In the genomic region with DNA sequence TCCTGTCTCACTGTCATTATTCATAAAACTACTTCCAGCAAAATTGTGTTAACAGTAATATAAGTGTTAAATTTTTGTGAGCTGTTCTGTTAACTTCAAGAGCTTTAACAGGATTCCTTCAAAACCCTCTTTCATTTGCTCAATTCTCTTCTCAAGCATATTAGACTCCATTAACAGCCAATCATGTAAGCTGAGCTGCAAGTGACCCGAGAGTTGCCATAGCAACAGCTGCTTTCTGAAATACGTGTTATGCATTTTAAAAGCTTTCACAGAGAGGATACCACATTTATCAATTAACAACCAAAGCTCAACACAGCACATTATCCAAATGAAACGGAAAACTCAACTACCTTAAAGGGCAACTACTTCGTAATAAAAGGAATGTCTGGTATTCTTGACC, we compare ENCODE assay signal across 10 cellular contexts.
DNase-seq lines count a peak whose midpoint lies in the region; ATAC-seq and TF ChIP-seq lines count a peak whose summit lies in the region.
"Had no signal": no experiment of that assay in that cellular context is flagged by ENCODE, and none has a peak within 500 bp of the region (broad histone marks: within the 10 kb centered on the region; RNA-seq: fewer than 3 reads in every experiment).

No MANE protein-coding gene starts in this region.

- H3K79me1 ChIP-seq in neuronal stem cell (ENCODE audit: low read depth, low read length): peaks cover 3% of the 10 kb centered on the region

- H3K36me3 Mint-ChIP-seq in activated T-helper 17 cell treated with anti-CD3 and anti-CD28 coated beads, Interleukin-2, amount 50 U/mL, for 72 hours (ENCODE audit: low read depth): no peaks in the 10 kb centered on the region

- no peak overlapping the region for H2BK5ac ChIP-seq in neuronal stem cell (ENCODE audit: low read length)

- H3K4ac ChIP-seq in neuronal stem cell (ENCODE audit: low read length): no peak overlapping the region

- H3K4me3 Mint-ChIP-seq in activated T-helper 17 cell treated with anti-CD3 and anti-CD28 coated beads, Interleukin-2, amount 50 U/mL, for 72 hours: no peak overlapping the region
- H3K4me3 Mint-ChIP-seq: dendritic cell treated with granulocyte-macrophage colony-stimulating factor and Interleukin-4, amounts not matched to agents 40 ng/mL and 50 ng/mL, for 4 days had no signal

- peaks cover 9% of the 10 kb centered on the region for H3K9me3 Mint-ChIP-seq in activated T-helper 17 cell treated with anti-CD3 and anti-CD28 coated beads, Interleukin-2, amount 50 U/mL, for 72 hours

- no peak overlapping the region for H3K27ac ChIP-seq in neuronal stem cell (replicated peaks; ENCODE audit: low read length)
- H3K27ac ChIP-seq: skin epidermis had no signal

- no peaks in the 10 kb centered on the region for H3K36me3 ChIP-seq in neuronal stem cell (replicated peaks in 1 of 2; ENCODE audit: control insufficient read depth in 2 of 2, insufficient read depth in 2 of 2, low read length in 2 of 2)

- H2AK5ac ChIP-seq in neuronal stem cell (ENCODE audit: low read depth, low read length): no peak overlapping the region

- no CpG with 5 or more reads among the region's 4 CpGs for WGBS in neuronal stem cell (ENCODE audit: extremely low coverage in 2 of 2, insufficient read length in 2 of 2, insufficient replicate concordance in 1 of 2), 2 donors

- H3K18ac ChIP-seq in neuronal stem cell (ENCODE audit: low read length): no peak overlapping the region

- no peak overlapping the region for H2BK12ac ChIP-seq in neuronal stem cell (ENCODE audit: low read length)

- no peak overlapping the region for H3K27ac Mint-ChIP-seq in activated T-helper 17 cell treated with anti-CD3 and anti-CD28 coated beads, Interleukin-2, amount 50 U/mL, for 72 hours
- H3K27ac Mint-ChIP-seq: dendritic cell treated with granulocyte-macrophage colony-stimulating factor and Interleukin-4, amounts not matched to agents 40 ng/mL and 50 ng/mL, for 4 days had no signal

- ATAC-seq in activated T-helper 17 cell treated with anti-CD3 and anti-CD28 coated beads, Interleukin-2, amount 50 U/mL, for 72 hours (replicated peaks): no peak

- TF ChIP-seq CTCF in epithelial cell of esophagus (IDR thresholded peaks at IDR 0.05; ENCODE audit: insufficient read depth, low read depth, low read length, missing control alignments): no peak

- peaks cover 0 to 13% of the 10 kb centered on the region in 2 donors for H3K9me3 ChIP-seq in neuronal stem cell (replicated peaks in 1 of 2; ENCODE audit: control insufficient read depth in 2 of 2, insufficient read depth in 1 of 2, low read depth in 1 of 2, low read length in 2 of 2)

- H2AFZ ChIP-seq in neuronal stem cell (ENCODE audit: low read length): peak overlapping the region; percentile 26

- H3K14ac ChIP-seq in neuronal stem cell (ENCODE audit: low read length): no peak overlapping the region

- no peak overlapping the region for H3K23ac ChIP-seq in neuronal stem cell (ENCODE audit: low read depth, low read length, poor library complexity)

- peak; percentile 47 for DNase-seq in GM04503 (ENCODE audit: low read depth)
- peak; percentile 71 for DNase-seq in NCI-H2227 (lab: John Stamatoyannopoulos, UW; ENCODE audit: unreplicated experiment)
- DNase-seq in epithelial cell of esophagus (ENCODE audit: low read depth): peak; percentile 11
- peak; percentile 26 for DNase-seq in neuronal stem cell (ENCODE audit: low spot score)
- DNase-seq in DMS153 (lab: John Stamatoyannopoulos, UW): no peak
- DNase-seq in cerebellar nuclear complex (lab: John Stamatoyannopoulos, UW): no peak
- DNase-seq in SKM-1 (lab: John Stamatoyannopoulos, UW; ENCODE audit: unreplicated experiment): no peak

- H4K91ac ChIP-seq in neuronal stem cell (ENCODE audit: low read depth, low read length, poor library complexity): no peak overlapping the region

- H3K4me3 ChIP-seq in epithelial cell of esophagus (ENCODE audit: low read length): no peak overlapping the region
- no peak overlapping the region for H3K4me3 ChIP-seq in neuronal stem cell (ENCODE audit: low read length in 2 of 2)
- H3K4me3 ChIP-seq: skin epidermis had no signal

- H4K8ac ChIP-seq in neuronal stem cell (ENCODE audit: low read depth, low read length): no peak overlapping the region

- no peak overlapping the region for H3K4me2 ChIP-seq in neuronal stem cell (ENCODE audit: insufficient read depth, low read length, poor library complexity, severe bottlenecking)

- no peak overlapping the region for H2BK120ac ChIP-seq in neuronal stem cell (ENCODE audit: low read depth, low read length)

- H3K27me3 ChIP-seq in neuronal stem cell (ENCODE audit: control insufficient read depth in 3 of 3, insufficient read depth in 3 of 3, low read depth in 1 of 3, low read length in 3 of 3): no peaks in the 10 kb centered on the region

- peaks cover 0 to 14% of the 10 kb centered on the region in 2 donors for H3K4me1 ChIP-seq in neuronal stem cell (ENCODE audit: control insufficient read depth in 2 of 2, insufficient read depth in 1 of 2, low read depth in 1 of 2, low read length in 2 of 2)

- H3K9ac ChIP-seq in neuronal stem cell (ENCODE audit: low read depth, low read length, poor library complexity): no peak overlapping the region

- no peak overlapping the region for H2BK15ac ChIP-seq in neuronal stem cell (ENCODE audit: low read length)

- peaks cover 11% of the 10 kb centered on the region for H3K4me1 Mint-ChIP-seq in activated T-helper 17 cell treated with anti-CD3 and anti-CD28 coated beads, Interleukin-2, amount 50 U/mL, for 72 hours

- H3K27me3 Mint-ChIP-seq in activated T-helper 17 cell treated with anti-CD3 and anti-CD28 coated beads, Interleukin-2, amount 50 U/mL, for 72 hours: no peaks in the 10 kb centered on the region
- H3K27me3 Mint-ChIP-seq: dendritic cell treated with granulocyte-macrophage colony-stimulating factor and Interleukin-4, amounts not matched to agents 40 ng/mL and 50 ng/mL, for 4 days had no signal

Comparison
In these comparisons a context has a peak if more than half of its experiments do, and no peak if none do; other contexts are left out.
1. DNase-seq: peak in GM04503 (single experiment), NCI-H2227 (single experiment), epithelial cell of esophagus (single experiment) and neuronal stem cell (single experiment); none in DMS153 (single experiment), cerebellar nuclear complex (0 of 2) and SKM-1 (single experiment).